ENCODE assay signal across 7 cellular contexts in genomic region chr6:81925201-81925600, GRCh38.
"Had no signal": no experiment of that assay in that cellular context is flagged by ENCODE, and none has a peak within 500 bp of the region (broad histone marks: within the 10 kb centered on the region; RNA-seq: fewer than 3 reads in every experiment).

No MANE protein-coding gene starts in this region.

- H2AFZ ChIP-seq: GM23338 had no signal

- H3K27ac ChIP-seq: HL-60 had no signal

- FAIRE-seq: H1, HepG2 had no signal

- H3K9me3 ChIP-seq: HAP-1 had no signal

- DNase-seq: H7, HFFc6 had no signal

- H3K4me1 ChIP-seq: HAP-1 had no signal

- H3K36me3 ChIP-seq: HAP-1 had no signal

- H3K4me2 ChIP-seq: GM23338 had no signal

- H3K4me3 ChIP-seq: GM23338, HAP-1 had no signal
